Comparison of ENCODE assay signal across 17 cellular contexts in genomic region chr14:91935621-91936020, GRCh38. TPM values are rescaled to one million over a fixed set of nuclear protein-coding genes. Genes with fewer than 3 reads are reported as not detected.
DNase-seq lines count a peak whose midpoint lies in the region; ATAC-seq and TF ChIP-seq lines count a peak whose summit lies in the region.
"Had no signal": no experiment of that assay in that cellular context is flagged by ENCODE, and none has a peak within 500 bp of the region (broad histone marks: within the 10 kb centered on the region; RNA-seq: fewer than 3 reads in every experiment).

No MANE protein-coding gene starts in this region.

- H3K4me1 ChIP-seq in mucosa of descending colon (ENCODE audit: low read depth) (peaks cover 3% of the 10 kb centered on the region), tibial nerve (peaks cover 0 to 40% (median 2%) of the 10 kb centered on the region in 4 donors), BE2C (no peaks in the 10 kb centered on the region)

- intact Hi-C loops in mucosa of descending colon (cut with DNase I, micrococcal nuclease), result no loop called here

- H3K9me3 Mint-ChIP-seq in chondrocyte (ENCODE audit: low read depth) (no peaks in the 10 kb centered on the region), type B pancreatic cell (peaks cover 3% of the 10 kb centered on the region)
- H3K9me3 Mint-ChIP-seq: H9, IgD-negative memory B cell had no signal

- H3K27me3 Mint-ChIP-seq in chondrocyte (ENCODE audit: low read depth) (no peaks in the 10 kb centered on the region), type B pancreatic cell (peaks cover 11% of the 10 kb centered on the region)
- H3K27me3 Mint-ChIP-seq: CD4-positive, CD25-positive, alpha-beta regulatory T cell had no signal

- no peak overlapping the region for H3K4me3 ChIP-seq in mucosa of descending colon
- H3K4me3 ChIP-seq in tibial nerve, result no peak overlapping the region
- no peak overlapping the region for H3K4me3 ChIP-seq in BE2C (ENCODE audit: low read depth, low read length)
- H3K4me3 ChIP-seq: BLaER1 treated with 17β-estradiol and CSF1 and Interleukin-3, amounts not matched to agents 10 nM and 100 nM; GM12878 had no signal

- H3K27me3 ChIP-seq in tibial nerve (no peaks in the 10 kb centered on the region), BE2C (no peaks in the 10 kb centered on the region; the same call in 1 of the 2 replicates)
- H3K27me3 ChIP-seq: BLaER1 treated with 17β-estradiol and CSF1 and Interleukin-3, amounts not matched to agents 10 nM and 100 nM had no signal

- H3K36me3 ChIP-seq in mucosa of descending colon (ENCODE audit: low read depth), result no peaks in the 10 kb centered on the region
- peaks cover 0 to 47% (median 0%) of the 10 kb centered on the region in 3 donors for H3K36me3 ChIP-seq in tibial nerve
- no peaks in the 10 kb centered on the region for H3K36me3 ChIP-seq in BE2C
- H3K36me3 ChIP-seq: BLaER1 treated with 17β-estradiol and CSF1 and Interleukin-3, amounts not matched to agents 10 nM and 100 nM had no signal

- peaks cover 80% of the 10 kb centered on the region for H3K4me1 Mint-ChIP-seq in chondrocyte (ENCODE audit: low read depth)
- no peaks in the 10 kb centered on the region for H3K4me1 Mint-ChIP-seq in type B pancreatic cell (ENCODE audit: unreplicated experiment)

- no peak for TF ChIP-seq CTCF in chondrocyte (IDR thresholded peaks at IDR 0.05)
- TF ChIP-seq CTCF in mucosa of descending colon (IDR thresholded peaks at IDR 0.05), result no peak
- no peak for TF ChIP-seq CTCF in tibial nerve (IDR thresholded peaks at IDR 0.05)
- TF ChIP-seq CTCF in type B pancreatic cell (conservative IDR thresholded peaks at IDR 0.05), result no peak
- no peak for TF ChIP-seq CTCF in BE2C (IDR thresholded peaks at IDR 0.05; ENCODE audit: low read depth, low read length)

- ATAC-seq in mucosa of descending colon, result peak; percentile 51
- ATAC-seq: GM12878 had no signal

- 85 to 94% methylated on average over 6 of the region's 6 CpGs for WGBS in tibial nerve, 2 donors

- no peak for TF ChIP-seq EP300 in tibial nerve (IDR thresholded peaks at IDR 0.05)

- H3K9me3 ChIP-seq in mucosa of descending colon (no peaks in the 10 kb centered on the region), tibial nerve (no peaks in the 10 kb centered on the region), BE2C (no peaks in the 10 kb centered on the region)
- H3K9me3 ChIP-seq: BLaER1 treated with 17β-estradiol and CSF1 and Interleukin-3, amounts not matched to agents 10 nM and 100 nM had no signal

- H3K4me3 Mint-ChIP-seq in chondrocyte (ENCODE audit: unreplicated experiment), result no peak overlapping the region
- no peak overlapping the region for H3K4me3 Mint-ChIP-seq in type B pancreatic cell
- H3K4me3 Mint-ChIP-seq: CD4-positive, CD25-positive, alpha-beta regulatory T cell; H9; IgD-negative memory B cell had no signal

- DNase-seq in DMS53 (lab: John Stamatoyannopoulos, UW), result peak; percentile 5
- DNase-seq in DMS53 treated with DMSO at 0.1 percent for 48 hours (lab: John Stamatoyannopoulos, UW; ENCODE audit: unreplicated experiment), result no peak
- DNase-seq in chondrocyte (ENCODE audit: low spot score), result no peak
- DNase-seq in mucosa of descending colon, result no peak
- DNase-seq in tibial nerve (ENCODE audit: low spot score in 2 of 2), result no peak
- no peak for DNase-seq in type B pancreatic cell (ENCODE audit: extremely low spot score, unreplicated experiment)
- no peak for DNase-seq in BE2C
- DNase-seq: AML-193; CD4-positive, CD25-positive, alpha-beta regulatory T cell; DMS79; GOT3; H9 had no signal

- H3K27ac Mint-ChIP-seq in chondrocyte (ENCODE audit: unreplicated experiment), result peak overlapping the region; percentile 38
- no peak overlapping the region for H3K27ac Mint-ChIP-seq in type B pancreatic cell
- H3K27ac Mint-ChIP-seq: CD4-positive, CD25-positive, alpha-beta regulatory T cell; H9; IgD-negative memory B cell had no signal

- TF ChIP-seq POLR2A in tibial nerve (IDR thresholded peaks at IDR 0.05), result no peak

- H3K27ac ChIP-seq in tibial nerve, result peak overlapping the region; percentile 32 to 87 (median 61)
- H3K27ac ChIP-seq: 22Rv1; BLaER1 treated with 17β-estradiol and CSF1 and Interleukin-3, amounts not matched to agents 10 nM and 100 nM had no signal

- H3K36me3 Mint-ChIP-seq in chondrocyte (ENCODE audit: low read depth) (peaks cover 73% of the 10 kb centered on the region), type B pancreatic cell (no peaks in the 10 kb centered on the region)
- H3K36me3 Mint-ChIP-seq: CD4-positive, CD25-positive, alpha-beta regulatory T cell; IgD-negative memory B cell had no signal

RNA-seq across cellular contexts. Expression of gene FBLN5, which starts 11.9 kb away (rescaled TPM):
- total RNA-seq in chondrocyte, result 1,189 to 1,311 TPM (median 1,232 TPM) in 3 replicates
- 10 to 100 TPM in 2 of 3 donors, 1 to 10 TPM in 1; 6.1 to 56.7 (median 18.6) TPM for total RNA-seq in mucosa of descending colon
- 100 to 1,000 TPM; 109 to 215 (median 186) TPM for total RNA-seq in tibial nerve
- 1.9 and 14.1 TPM in 2 replicates for total RNA-seq in type B pancreatic cell (ENCODE audit: low replicate concordance)
- polyA plus RNA-seq in BE2C (2012; ENCODE audit: insufficient read depth, insufficient read length, low read depth), result 0.34 TPM
- total RNA-seq: HT-29 had no signal
